Comparison of ENCODE assay signal across 24 cellular contexts in the genomic region with DNA sequence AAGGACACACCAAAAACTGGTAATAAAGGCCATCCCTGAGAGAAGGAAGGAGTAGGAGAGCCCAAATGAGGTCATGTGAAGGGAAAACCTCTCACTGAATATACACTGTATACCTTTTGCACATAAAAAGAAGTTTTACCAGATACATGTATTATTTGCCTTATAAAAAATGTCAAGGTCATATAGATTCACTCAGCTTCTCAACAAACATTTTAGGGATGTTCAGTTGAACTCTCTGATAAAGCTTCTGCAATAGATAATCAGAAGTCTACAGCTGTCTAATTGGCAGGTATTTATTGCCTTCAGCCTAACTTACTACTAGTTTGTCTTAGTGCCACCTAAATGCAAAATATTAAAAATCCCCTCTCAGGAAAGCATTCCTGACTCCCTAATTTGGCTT.
"Had no signal": no experiment of that assay in that cellular context is flagged by ENCODE, and none has a peak within 500 bp of the region (broad histone marks: within the 10 kb centered on the region; RNA-seq: fewer than 3 reads in every experiment).

No MANE protein-coding gene starts in this region.

- H3K27ac ChIP-seq: brain microvascular endothelial cell, cardiac muscle cell, KMS-11, WERI-Rb-1 had no signal

- H3K36me3 ChIP-seq: brain microvascular endothelial cell, cardiac muscle cell, MG63, WERI-Rb-1 had no signal

- H3K9me3 Mint-ChIP-seq: activated naive CD8-positive, alpha-beta T cell treated with anti-CD3 and anti-CD28 coated beads for 36 hours; activated T-cell treated with anti-CD3 and anti-CD28 coated beads, Interleukin-2, amount 50 U/mL, for 4 hours; IgD-negative memory B cell; T-helper 1 cell treated with Interleukin-12 subunit alpha and Interleukin-12 subunit beta and Interleukin-4 antibody, amounts not matched to agents 30 μg/mL and 1 μg/mL, for 36 hours had no signal

- H3K4me3 Mint-ChIP-seq: activated CD8-positive, alpha-beta T cell treated with anti-CD3 and anti-CD28 coated beads, Interleukin-2, amount 10 ng/mL, durations not matched to agents 7 days and 5 days; activated naive CD8-positive, alpha-beta T cell treated with anti-CD3 and anti-CD28 coated beads for 36 hours; activated T-cell treated with anti-CD3 and anti-CD28 coated beads, Interleukin-2, amount 50 U/mL, for 4 hours; IgD-negative memory B cell; T-helper 1 cell treated with Interleukin-12 subunit alpha and Interleukin-12 subunit beta and Interleukin-4 antibody, amounts not matched to agents 30 μg/mL and 1 μg/mL, for 36 hours had no signal

- H3K36me3 Mint-ChIP-seq: IgD-negative memory B cell had no signal

- DNase-seq: activated CD4-positive, alpha-beta T cell treated with anti-CD3 and anti-CD28 coated beads for 4 hours; activated CD4-positive, alpha-beta T cell treated with anti-CD3 and anti-CD28 coated beads, Interleukin-2, amount 50 U/mL, for 4 hours; activated CD8-positive, alpha-beta memory T cell treated with anti-CD3 and anti-CD28 coated beads, Interleukin-2, amount 50 U/mL, for 48 hours; activated CD8-positive, alpha-beta T cell treated with anti-CD3 and anti-CD28 coated beads, Interleukin-2, amount 10 ng/mL, durations not matched to agents 7 days and 5 days; activated effector memory CD4-positive, alpha-beta T cell treated with anti-CD3 and anti-CD28 coated beads, Interleukin-2, amount 50 U/mL, for 16 hours; activated naive CD4-positive, alpha-beta T cell treated with Interleukin-2 at 50 U/mL for 16 hours; activated naive CD8-positive, alpha-beta T cell treated with anti-CD3 and anti-CD28 coated beads for 36 hours; activated T-cell treated with anti-CD3 and anti-CD28 coated beads, Interleukin-2, amount 50 U/mL, for 4 hours; brain microvascular endothelial cell; MG63; MV-4-11; NCI-H1105; NCI-H1436; NCI-H1694 treated with DMSO at 0.1 percent for 48 hours; NCI-H2029 treated with DMSO at 0.1 percent for 48 hours; NCI-H510A treated with DMSO at 0.1 percent for 48 hours; NCI-H69; PC-3; SHP77 treated with DMSO at 0.1 percent for 48 hours; WERI-Rb-1 had no signal

- H3K4me2 ChIP-seq: KMS-11 had no signal

- H3K27me3 Mint-ChIP-seq: activated naive CD8-positive, alpha-beta T cell treated with anti-CD3 and anti-CD28 coated beads for 36 hours; IgD-negative memory B cell had no signal

- H3K27ac Mint-ChIP-seq: activated CD8-positive, alpha-beta T cell treated with anti-CD3 and anti-CD28 coated beads, Interleukin-2, amount 10 ng/mL, durations not matched to agents 7 days and 5 days; activated naive CD8-positive, alpha-beta T cell treated with anti-CD3 and anti-CD28 coated beads for 36 hours; T-helper 1 cell treated with Interleukin-12 subunit alpha and Interleukin-12 subunit beta and Interleukin-4 antibody, amounts not matched to agents 30 μg/mL and 1 μg/mL, for 36 hours had no signal

- H3K9me3 ChIP-seq: MG63 had no signal

- ATAC-seq: activated CD8-positive, alpha-beta T cell treated with anti-CD3 and anti-CD28 coated beads, Interleukin-2, amount 10 ng/mL, durations not matched to agents 7 days and 5 days; activated T-cell treated with anti-CD3 and anti-CD28 coated beads, Interleukin-2, amount 50 U/mL, for 4 hours; PC-3 had no signal

- H3K27me3 ChIP-seq: brain microvascular endothelial cell, cardiac muscle cell, MG63 had no signal

- H3K4me3 ChIP-seq: cardiac muscle cell, MG63 had no signal
